In the genomic region with DNA sequence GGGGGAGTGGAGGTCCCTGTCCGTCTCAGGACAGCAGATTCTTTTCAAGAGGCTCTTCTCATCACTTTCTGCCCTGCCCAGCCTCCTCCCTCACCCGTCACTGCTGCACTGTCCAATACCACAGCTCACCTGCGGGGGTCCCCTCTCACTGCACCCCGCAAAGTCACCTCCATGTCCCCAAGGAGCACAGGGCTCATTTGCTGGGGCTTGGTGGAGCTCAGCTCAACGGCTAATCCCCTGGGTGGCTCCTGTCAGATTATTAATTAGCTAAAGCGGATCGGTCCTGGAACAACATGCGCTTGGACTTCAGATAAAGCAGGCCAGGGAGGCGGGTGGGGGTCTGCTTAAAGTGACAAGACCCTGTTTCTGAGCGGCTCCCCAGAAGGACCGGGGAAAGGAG, we compare ENCODE assay signal across 21 cellular contexts. TPM values are rescaled to one million over a fixed set of nuclear protein-coding genes. Genes with fewer than 3 reads are reported as not detected.
DNase-seq lines count a peak whose midpoint lies in the region; ATAC-seq, FAIRE-seq and TF ChIP-seq lines count a peak whose summit lies in the region.
"Had no signal": no experiment of that assay in that cellular context is flagged by ENCODE, and none has a peak within 500 bp of the region (broad histone marks: within the 10 kb centered on the region; RNA-seq: fewer than 3 reads in every experiment).

No MANE protein-coding gene starts in this region.

- H3K36me3 ChIP-seq in GM23338 (ENCODE audit: insufficient read depth) (no peaks in the 10 kb centered on the region), spleen (no peaks in the 10 kb centered on the region)
- H3K36me3 ChIP-seq: BE2C, cardiac muscle cell, sigmoid colon, upper lobe of left lung had no signal

- H3K27me3 ChIP-seq in GM23338 (ENCODE audit: insufficient read depth) (no peaks in the 10 kb centered on the region), spleen (replicated peaks in 1 of 7) (peaks cover 0 to 10% (median 0%) of the 10 kb centered on the region in 7 donors)
- H3K27me3 ChIP-seq: BE2C, cardiac muscle cell, sigmoid colon, upper lobe of left lung had no signal

- no peak overlapping the region for H2AFZ ChIP-seq in GM23338

- WGBS in spleen, 5 donors, result 76 to 81% (median 79%) methylated on average over 11 of the region's 11 CpGs

- H3K27ac ChIP-seq in GM23338 (ENCODE audit: low read depth) (no peak overlapping the region), spleen (no peak overlapping the region), coronary artery (no peak overlapping the region)
- H3K27ac ChIP-seq: cardiac muscle cell, upper lobe of left lung had no signal

- no peak overlapping the region for H3K27ac Mint-ChIP-seq in GM23338
- no peak overlapping the region for H3K27ac Mint-ChIP-seq in activated CD8-positive, alpha-beta T cell treated with anti-CD3 and anti-CD28 coated beads, Interleukin-2, amount 10 ng/mL, durations not matched to agents 7 days and 5 days
- no peak overlapping the region for H3K27ac Mint-ChIP-seq in neural crest cell (ENCODE audit: unreplicated experiment)
- H3K27ac Mint-ChIP-seq: activated CD4-positive, alpha-beta T cell treated with anti-CD3 and anti-CD28 coated beads, Interleukin-2, amount 10 ng/mL, durations not matched to agents 7 days and 5 days had no signal

- TF ChIP-seq POLR2A in spleen (IDR thresholded peaks at IDR 0.05), result no peak

- intact Hi-C loops in spleen (cut with DNase I; ENCODE audit: low total_unique reads), result no loop called here

- peak; percentile 69 for ATAC-seq in GM23338
- ATAC-seq in activated CD8-positive, alpha-beta T cell treated with anti-CD3 and anti-CD28 coated beads, Interleukin-2, amount 10 ng/mL, durations not matched to agents 7 days and 5 days, result no peak
- ATAC-seq in GM21529 (IDR thresholded peaks at IDR 0.05; ENCODE audit: unreplicated experiment), result no peak

- no peak overlapping the region for H3K4me2 ChIP-seq in GM23338

- TF ChIP-seq CTCF in D721Med (IDR thresholded peaks at IDR 0.05; ENCODE audit: insufficient read depth, missing control alignments), result no peak
- TF ChIP-seq CTCF in GM23338 (conservative IDR thresholded peaks at IDR 0.05; ENCODE audit: low read depth in 2 of 2), result peak; percentile 56 to 60
- peak; percentile 39 for TF ChIP-seq CTCF in neural crest cell (conservative IDR thresholded peaks at IDR 0.05)
- no peak for TF ChIP-seq CTCF in spleen (IDR thresholded peaks at IDR 0.05 in 8 of 11, conservative IDR thresholded peaks at IDR 0.05 in 3 of 11)
- no peak for TF ChIP-seq CTCF in coronary artery (IDR thresholded peaks at IDR 0.05)

- H3K9me3 Mint-ChIP-seq in GM23338, result no peaks in the 10 kb centered on the region
- no peaks in the 10 kb centered on the region for H3K9me3 Mint-ChIP-seq in activated CD8-positive, alpha-beta T cell treated with anti-CD3 and anti-CD28 coated beads, Interleukin-2, amount 10 ng/mL, durations not matched to agents 7 days and 5 days (ENCODE audit: insufficient read depth)
- H3K9me3 Mint-ChIP-seq in neural crest cell, result no peaks in the 10 kb centered on the region
- H3K9me3 Mint-ChIP-seq: activated CD4-positive, alpha-beta T cell treated with anti-CD3 and anti-CD28 coated beads, Interleukin-2, amount 10 ng/mL, durations not matched to agents 7 days and 5 days had no signal

- H3K4me3 Mint-ChIP-seq in GM23338 (no peak overlapping the region), neural crest cell (no peak overlapping the region)
- no peak overlapping the region for H3K4me3 Mint-ChIP-seq in activated CD8-positive, alpha-beta T cell treated with anti-CD3 and anti-CD28 coated beads, Interleukin-2, amount 10 ng/mL, durations not matched to agents 7 days and 5 days
- H3K4me3 Mint-ChIP-seq: activated CD4-positive, alpha-beta T cell treated with anti-CD3 and anti-CD28 coated beads, Interleukin-2, amount 10 ng/mL, durations not matched to agents 7 days and 5 days had no signal

- no peaks in the 10 kb centered on the region for H3K4me1 ChIP-seq in GM23338 (ENCODE audit: insufficient read depth)
- peaks cover 7 to 26% (median 15%) of the 10 kb centered on the region in 6 donors for H3K4me1 ChIP-seq in spleen

- CTCF ChIA-PET in activated CD8-positive, alpha-beta T cell treated with anti-CD3 and anti-CD28 coated beads, Interleukin-2, amount 10 ng/mL, durations not matched to agents 7 days and 5 days (lab: Charles Lee), result interaction anchor here (1.3 kb wide), 1 partner anchor 9 kb away, joined by 4 read pairs; no protein-coding TSS in a partner anchor

- H3K27me3 Mint-ChIP-seq in GM23338 (ENCODE audit: insufficient read depth, low read depth, poor library complexity) (peaks cover 13% of the 10 kb centered on the region), neural crest cell (ENCODE audit: low read depth) (peaks cover 51% of the 10 kb centered on the region)
- peaks cover 2% of the 10 kb centered on the region for H3K27me3 Mint-ChIP-seq in activated CD8-positive, alpha-beta T cell treated with anti-CD3 and anti-CD28 coated beads, Interleukin-2, amount 10 ng/mL, durations not matched to agents 7 days and 5 days (ENCODE audit: low read depth)
- H3K27me3 Mint-ChIP-seq: activated CD4-positive, alpha-beta T cell treated with anti-CD3 and anti-CD28 coated beads, Interleukin-2, amount 10 ng/mL, durations not matched to agents 7 days and 5 days had no signal

- POLR2A ChIA-PET in activated CD8-positive, alpha-beta T cell treated with anti-CD3 and anti-CD28 coated beads, Interleukin-2, amount 10 ng/mL, durations not matched to agents 7 days and 5 days (lab: Charles Lee), result no interaction called here

- H3K79me2 ChIP-seq in GM23338 (replicated peaks; ENCODE audit: insufficient read depth), result no peaks in the 10 kb centered on the region

- peak; percentile 50 for DNase-seq in D721Med (ENCODE audit: insufficient read length, low spot score)
- peak; percentile 65 for DNase-seq in GM23338 (ENCODE audit: low spot score)
- DNase-seq in activated CD8-positive, alpha-beta T cell treated with anti-CD3 and anti-CD28 coated beads, Interleukin-2, amount 10 ng/mL, durations not matched to agents 7 days and 5 days, result peak; percentile 28
- no peak for DNase-seq in neural crest cell (ENCODE audit: low read depth, low spot score)
- no peak for DNase-seq in spleen
- DNase-seq in RPMI8226, result no peak
- DNase-seq in coronary artery (ENCODE audit: low spot score), result no peak
- DNase-seq: activated CD4-positive, alpha-beta T cell treated with anti-CD3 and anti-CD28 coated beads, Interleukin-2, amount 10 ng/mL, durations not matched to agents 7 days and 5 days; activated T-cell treated with anti-CD3 and anti-CD28 coated beads, Interleukin-2, amount 50 U/mL, for 1 hour; BE2C; DMS 273 treated with DMSO at 0.1 percent for 48 hours; effector CD8-positive, alpha-beta T cell; NCI-H1092 treated with DMSO at 0.1 percent for 48 hours; NCI-H226; occipital lobe; sigmoid colon; T1000; upper lobe of left lung had no signal

- no peaks in the 10 kb centered on the region for H3K9me3 ChIP-seq in spleen
- H3K9me3 ChIP-seq: BE2C, sigmoid colon, upper lobe of left lung had no signal

- H3K9me2 ChIP-seq in GM23338 (ENCODE audit: insufficient read depth), result no peaks in the 10 kb centered on the region

- H4K20me1 ChIP-seq in GM23338 (replicated peaks; ENCODE audit: insufficient read depth), result no peaks in the 10 kb centered on the region

- H3K4me3 ChIP-seq in GM23338, result no peak overlapping the region
- H3K4me3 ChIP-seq in spleen, result no peak overlapping the region
- H3K4me3 ChIP-seq in coronary artery, result no peak overlapping the region
- H3K4me3 ChIP-seq: cardiac muscle cell, sigmoid colon, upper lobe of left lung had no signal

- no peaks in the 10 kb centered on the region for H3F3A ChIP-seq in GM23338 (replicated peaks; ENCODE audit: low read depth)

- H3K36me3 Mint-ChIP-seq in GM23338 (ENCODE audit: low read depth), result no peaks in the 10 kb centered on the region
- no peaks in the 10 kb centered on the region for H3K36me3 Mint-ChIP-seq in activated CD8-positive, alpha-beta T cell treated with anti-CD3 and anti-CD28 coated beads, Interleukin-2, amount 10 ng/mL, durations not matched to agents 7 days and 5 days (ENCODE audit: low read depth)
- no peaks in the 10 kb centered on the region for H3K36me3 Mint-ChIP-seq in neural crest cell (ENCODE audit: low read depth)

- H3K4me1 Mint-ChIP-seq in GM23338 (peaks cover 19% of the 10 kb centered on the region), neural crest cell (peaks cover 5% of the 10 kb centered on the region)
- peaks cover 2% of the 10 kb centered on the region for H3K4me1 Mint-ChIP-seq in activated CD8-positive, alpha-beta T cell treated with anti-CD3 and anti-CD28 coated beads, Interleukin-2, amount 10 ng/mL, durations not matched to agents 7 days and 5 days (ENCODE audit: low read depth)

- FAIRE-seq in D721Med (lab: Jason Lieb, UNC), result no peak
- FAIRE-seq: GM19239 had no signal

TF ChIP-seq in GM23338, 12 proteins besides CTCF, POLR2A, EP300 and RAD21 (continues in another document):
- TF ChIP-seq, protein P1, sequence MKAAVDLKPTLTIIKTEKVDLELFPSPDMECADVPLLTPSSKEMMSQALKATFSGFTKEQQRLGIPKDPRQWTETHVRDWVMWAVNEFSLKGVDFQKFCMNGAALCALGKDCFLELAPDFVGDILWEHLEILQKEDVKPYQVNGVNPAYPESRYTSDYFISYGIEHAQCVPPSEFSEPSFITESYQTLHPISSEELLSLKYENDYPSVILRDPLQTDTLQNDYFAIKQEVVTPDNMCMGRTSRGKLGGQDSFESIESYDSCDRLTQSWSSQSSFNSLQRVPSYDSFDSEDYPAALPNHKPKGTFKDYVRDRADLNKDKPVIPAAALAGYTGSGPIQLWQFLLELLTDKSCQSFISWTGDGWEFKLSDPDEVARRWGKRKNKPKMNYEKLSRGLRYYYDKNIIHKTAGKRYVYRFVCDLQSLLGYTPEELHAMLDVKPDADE (IDR thresholded peaks at IDR 0.05), result no peak

RNA-seq across cellular contexts. Expression of gene CASZ1, which starts 43.2 kb away (rescaled TPM):
- 6.1 and 6.7 TPM in 2 replicates for total RNA-seq in GM23338 (2014; rRNA removed; shearing (Covaris generic))
- polyA plus RNA-seq in GM23338 (2016; fragmentation: Nextera tagmentation; extraction: Ambion mirVana) (6.2 and 8.7 TPM in 2 replicates), spleen (1 to 10 TPM in 2 of 3 donors, under 1 TPM in 1; 0.73 to 3.9 (median 1.5) TPM)
- total RNA-seq in activated CD8-positive, alpha-beta T cell treated with anti-CD3 and anti-CD28 coated beads, Interleukin-2, amount 10 ng/mL, durations not matched to agents 7 days and 5 days, result 10 to 100 TPM in 1 of 2 experiments, 1 to 10 TPM in 1; 9.9 to 10.2 TPM
- total RNA-seq in neural crest cell (2.6 and 2.9 TPM in 2 replicates), spleen (10 to 100 TPM in 5 of 7 donors, 1 to 10 TPM in 2; 5.8 to 14.5 (median 11.7) TPM)

Comparison
In these comparisons a context has a peak if more than half of its experiments do, and no peak if none do; other contexts are left out.
1. DNase-seq: peak in D721Med (single experiment), GM23338 (single experiment) and activated CD8-positive, alpha-beta T cell treated with anti-CD3 and anti-CD28 coated beads, Interleukin-2, amount 10 ng/mL, durations not matched to agents 7 days and 5 days (single experiment); none in neural crest cell (single experiment), spleen (single experiment), RPMI8226 (single experiment) and coronary artery (single experiment).
2. CTCF ChIP-seq: peak in GM23338 (2 of 2) and neural crest cell (single experiment); none in D721Med (single experiment), spleen (0 of 11) and coronary artery (single experiment).